In genomic region chr18:28143725-28144124, GRCh38 we compare ENCODE assay signal across 19 cellular contexts. TPM values are rescaled to one million over a fixed set of nuclear protein-coding genes. Genes with fewer than 3 reads are reported as not detected.
"Had no signal": no experiment of that assay in that cellular context is flagged by ENCODE, and none has a peak within 500 bp of the region (broad histone marks: within the 10 kb centered on the region; RNA-seq: fewer than 3 reads in every experiment).

No MANE protein-coding gene starts in this region.

- ATAC-seq: K562, SK-N-SH treated with all-trans-retinoic acid at 6 μM for 48 hours had no signal

- H3K27ac ChIP-seq: KMS-11, SJCRH30 had no signal

- H3K4me3 ChIP-seq: K562, SJCRH30 had no signal

- H3K9ac ChIP-seq: KMS-11 had no signal

- H3K27me3 ChIP-seq: SJCRH30 had no signal

- H3K9me3 ChIP-seq: SJCRH30 had no signal

- H3K4me2 ChIP-seq: KMS-11 had no signal

- H3K36me3 ChIP-seq: SJCRH30 had no signal

- DNase-seq: Kasumi-1, MM.1S, NCI-H1092 treated with DMSO at 0.1 percent for 48 hours, NCI-H1436, NCI-H187, NCI-H2171, NCI-H226, NCI-H446, NCI-H510A, NCI-H524 treated with DMSO at 0.1 percent for 48 hours, NCI-H774, Right ventricle myocardium superior, RPMI8226, SJCRH30 had no signal

- H3K4me1 ChIP-seq: SJCRH30 had no signal

RNA-seq across cellular contexts. Expression of gene CDH2, which starts 33.2 kb away (rescaled TPM):
- total RNA-seq: HT-29 had no signal
- polyA plus RNA-seq: IgD-negative memory B cell, K562 had no signal
